Comparison of ENCODE assay signal across 8 cellular contexts in genomic region chr3:160129459-160130061, GRCh38.
DNase-seq lines count a peak whose midpoint lies in the region; ATAC-seq, FAIRE-seq and TF ChIP-seq lines count a peak whose summit lies in the region.

No MANE protein-coding gene starts in this region.

- no peaks in the 10 kb centered on the region for H3K9me3 ChIP-seq in SJSA1 (replicated peaks)
- no peaks in the 10 kb centered on the region for H3K9me3 ChIP-seq in keratinocyte (ENCODE audit: control insufficient read depth, low read depth, low read length)

- no peaks in the 10 kb centered on the region for H3K9me1 ChIP-seq in keratinocyte (ENCODE audit: control insufficient read depth, extremely low read depth, insufficient read depth, low read length)

- H3K4me1 ChIP-seq in SJSA1 (replicated peaks), result peaks cover 11% of the 10 kb centered on the region
- peaks cover 23% of the 10 kb centered on the region for H3K4me1 ChIP-seq in keratinocyte (ENCODE audit: control insufficient read depth, extremely low read depth, insufficient read depth, low read length)

- no peaks in the 10 kb centered on the region for H3K79me2 ChIP-seq in keratinocyte (ENCODE audit: control insufficient read depth, insufficient read depth, low read length)

- no peak overlapping the region for H3K9ac ChIP-seq in keratinocyte (ENCODE audit: control insufficient read depth, extremely low read depth, insufficient read depth, low read length)

- no peak overlapping the region for H2AFZ ChIP-seq in keratinocyte (ENCODE audit: control insufficient read depth, low read length)

- H3K27ac ChIP-seq in SJSA1 (peak overlapping the region; percentile 25; the same call in 1 of the 2 replicates), keratinocyte (ENCODE audit: control insufficient read depth, insufficient read depth, low read length) (peak overlapping the region; percentile 53)

- H3K27me3 ChIP-seq in SJSA1 (replicated peaks) (no peaks in the 10 kb centered on the region), keratinocyte (ENCODE audit: control insufficient read depth, extremely low read depth, insufficient read depth, low read length) (no peaks in the 10 kb centered on the region)

- ATAC-seq in GM18499 (IDR thresholded peaks at IDR 0.05; ENCODE audit: insufficient read depth, unreplicated experiment) (peak; percentile 60), HG02981 (IDR thresholded peaks at IDR 0.05; ENCODE audit: unreplicated experiment) (peak; percentile 55), GM21526 (IDR thresholded peaks at IDR 0.05; ENCODE audit: low FRiP score, unreplicated experiment) (no peak)

- no peak overlapping the region for H3K4me3 ChIP-seq in SJSA1
- H3K4me3 ChIP-seq in keratinocyte (ENCODE audit: control insufficient read depth in 2 of 3, extremely low read depth in 1 of 3, insufficient read depth in 2 of 3, low read depth in 1 of 3, low read length in 3 of 3), result no peak overlapping the region

- FAIRE-seq in keratinocyte (lab: Jason Lieb, UNC), result peak; percentile 91

- dilution Hi-C loops in keratinocyte (cut with MboI; ENCODE audit: extremely low pct_ligation_motif_present, low sequenced_read_pairs), result no loop called here

- peak overlapping the region; percentile 39 for H3K4me2 ChIP-seq in keratinocyte (ENCODE audit: control insufficient read depth, extremely low read depth, insufficient read depth, low read depth, low read length)

- peak in 1 of 2 experiments; percentile 52 for DNase-seq in SJSA1 (ENCODE audit: low read depth in 1 of 2, low spot score in 2 of 2)
- peak; percentile 36 for DNase-seq in keratinocyte (ENCODE audit: low read depth, low spot score)
- DNase-seq in NCI-H2107 treated with DMSO at 0.1 percent for 48 hours (lab: John Stamatoyannopoulos, UW; ENCODE audit: unreplicated experiment), result no peak
- DNase-seq in activated CD8-positive, alpha-beta memory T cell treated with anti-CD3 and anti-CD28 coated beads for 24 hours, result no peak
- no peak for DNase-seq in stimulated activated CD4-positive, alpha-beta T cell treated with anti-CD3 and anti-CD28 coated beads, Interleukin-4, amount 100 ng/mL, for 1 hour

- TF ChIP-seq CTCF in keratinocyte (optimal IDR thresholded peaks at IDR 0.05 in 1 of 3, IDR thresholded peaks at IDR 0.05 in 1 of 3, conservative IDR thresholded peaks at IDR 0.05 in 1 of 3; ENCODE audit: extremely low read depth in 1 of 3, insufficient read depth in 2 of 3, low read length in 3 of 3), result no peak

- H3K36me3 ChIP-seq in SJSA1 (no peaks in the 10 kb centered on the region), keratinocyte (ENCODE audit: control insufficient read depth in 2 of 2, extremely low read depth in 1 of 2, insufficient read depth in 2 of 2, low read length in 2 of 2) (no peaks in the 10 kb centered on the region)

- H4K20me1 ChIP-seq in keratinocyte (ENCODE audit: control insufficient read depth, extremely low read depth, insufficient read depth, low read length), result no peaks in the 10 kb centered on the region
